23 cellular contexts compared by ENCODE assay signal in genomic region chr1:47598357-47598756, GRCh38.
"Had no signal": no experiment of that assay in that cellular context is flagged by ENCODE, and none has a peak within 500 bp of the region (broad histone marks: within the 10 kb centered on the region; RNA-seq: fewer than 3 reads in every experiment).

No MANE protein-coding gene starts in this region.

- DNase-seq: activated B cell treated with CpG ODN at 0.5 μM for 24 hours; activated CD4-positive, alpha-beta T cell treated with anti-CD3 and anti-CD28 coated beads for 36 hours; activated CD4-positive, alpha-beta T cell treated with anti-CD3 and anti-CD28 coated beads, Interleukin-2, amount 50 U/mL, for 4 hours; activated T-cell treated with anti-CD3 and anti-CD28 coated beads, Interleukin-2, amount 50 U/mL, for 24 hours; aorta; caudate nucleus; effector CD8-positive, alpha-beta T cell; foreskin melanocyte; left ventricle myocardium superior; nephron progenitor cell; retina; stimulated activated CD4-positive, alpha-beta T cell treated with anti-CD3 and anti-CD28 coated beads, Interleukin-2, amount 100 ng/mL, for 48 hours; stimulated activated CD8-positive, alpha-beta memory T cell treated with anti-CD3 and anti-CD28 coated beads, Interleukin-4, amount 100 ng/mL, for 48 hours; stimulated activated naive B cell treated with anti-CD40 and anti-IgM and Interleukin-4, amounts not matched to agents 10 μg/mL and 1 μg/mL and 100 μg/mL, for 72 hours; T-helper 17 cell; transverse colon; uterus had no signal

- H3K36me3 Mint-ChIP-seq: brain; stimulated activated naive B cell treated with anti-CD40 and anti-IgM and Interleukin-4, amounts not matched to agents 10 μg/mL and 1 μg/mL and 100 μg/mL, for 72 hours had no signal

- H3K4me1 ChIP-seq: transverse colon, uterus had no signal

- H3K9me3 ChIP-seq: uterus had no signal

- H3K27ac Mint-ChIP-seq: activated B cell treated with CpG ODN at 0.5 μM for 24 hours; activated CD4-positive, alpha-beta T cell treated with anti-CD3 and anti-CD28 coated beads for 36 hours; activated naive CD4-positive, alpha-beta T cell treated with anti-CD3 and anti-CD28 coated beads, Interleukin-2, amount 50 U/mL, for 72 hours; activated T-cell treated with anti-CD3 and anti-CD28 coated beads, Interleukin-2, amount 50 U/mL, for 24 hours; activated T-helper 17 cell treated with anti-CD3 and anti-CD28 coated beads, Interleukin-2, amount 50 U/mL, for 72 hours; brain; dendritic cell treated with granulocyte-macrophage colony-stimulating factor and Interleukin-4, amounts not matched to agents 40 ng/mL and 50 ng/mL, for 4 days; nephron progenitor cell; progenitor cell of endocrine pancreas; stimulated activated naive B cell treated with anti-CD40 and anti-IgM and Interleukin-4, amounts not matched to agents 10 μg/mL and 1 μg/mL and 100 μg/mL, for 72 hours; T-helper 17 cell had no signal

- H3K79me2 ChIP-seq: hepatocyte had no signal

- H3K4me3 ChIP-seq: hepatocyte, transverse colon, uterus had no signal

- H3K27ac ChIP-seq: hepatocyte, transverse colon, uterus had no signal

- ATAC-seq: activated CD4-positive, alpha-beta T cell treated with anti-CD3 and anti-CD28 coated beads for 36 hours; activated naive CD4-positive, alpha-beta T cell treated with anti-CD3 and anti-CD28 coated beads, Interleukin-2, amount 50 U/mL, for 72 hours; activated T-helper 17 cell treated with anti-CD3 and anti-CD28 coated beads, Interleukin-2, amount 50 U/mL, for 72 hours; left ventricle myocardium superior; stimulated activated naive B cell treated with anti-CD40 and anti-IgM and Interleukin-4, amounts not matched to agents 10 μg/mL and 1 μg/mL and 100 μg/mL, for 72 hours; T-helper 17 cell had no signal

- H3K36me3 ChIP-seq: transverse colon, uterus had no signal

- H2AFZ ChIP-seq: hepatocyte had no signal

- H3K4me2 ChIP-seq: hepatocyte had no signal

- H3K4me3 Mint-ChIP-seq: activated B cell treated with CpG ODN at 0.5 μM for 24 hours; activated CD4-positive, alpha-beta T cell treated with anti-CD3 and anti-CD28 coated beads for 36 hours; activated T-cell treated with anti-CD3 and anti-CD28 coated beads, Interleukin-2, amount 50 U/mL, for 24 hours; activated T-helper 17 cell treated with anti-CD3 and anti-CD28 coated beads, Interleukin-2, amount 50 U/mL, for 72 hours; brain; dendritic cell treated with granulocyte-macrophage colony-stimulating factor and Interleukin-4, amounts not matched to agents 40 ng/mL and 50 ng/mL, for 4 days; nephron progenitor cell; stimulated activated naive B cell treated with anti-CD40 and anti-IgM and Interleukin-4, amounts not matched to agents 10 μg/mL and 1 μg/mL and 100 μg/mL, for 72 hours; T-helper 17 cell had no signal

- H3K4me1 Mint-ChIP-seq: activated B cell treated with CpG ODN at 0.5 μM for 24 hours; activated CD4-positive, alpha-beta T cell treated with anti-CD3 and anti-CD28 coated beads for 36 hours; activated T-helper 17 cell treated with anti-CD3 and anti-CD28 coated beads, Interleukin-2, amount 50 U/mL, for 72 hours; brain; stimulated activated naive B cell treated with anti-CD40 and anti-IgM and Interleukin-4, amounts not matched to agents 10 μg/mL and 1 μg/mL and 100 μg/mL, for 72 hours; T-helper 17 cell had no signal
